Comparison of ENCODE assay signal across 12 cellular contexts in genomic region chr10:97171001-97171400, GRCh38. TPM values are rescaled to one million over a fixed set of nuclear protein-coding genes. Genes with fewer than 3 reads are reported as not detected.
"Had no signal": no experiment of that assay in that cellular context is flagged by ENCODE, and none has a peak within 500 bp of the region (broad histone marks: within the 10 kb centered on the region; RNA-seq: fewer than 3 reads in every experiment).

No MANE protein-coding gene starts in this region.

- H3K36me3 ChIP-seq: breast epithelium, left ventricle myocardium inferior, transverse colon had no signal

- H3K4me1 Mint-ChIP-seq: activated CD4-positive, alpha-beta memory T cell treated with anti-CD3 and anti-CD28 coated beads, Interleukin-2, amount 10 ng/mL, durations not matched to agents 7 days and 5 days; activated CD4-positive, alpha-beta T cell treated with anti-CD3 and anti-CD28 coated beads for 36 hours; stimulated activated effector memory CD8-positive, alpha-beta T cell treated with anti-CD3 and anti-CD28 coated beads, Interleukin-12 subunit alpha, Interleukin-12 subunit beta, amount 100 ng/mL, for 72 hours had no signal

- H3K4me3 ChIP-seq: left ventricle myocardium inferior, transverse colon had no signal

- H3K27me3 ChIP-seq: breast epithelium had no signal

- H3K4me3 Mint-ChIP-seq: activated CD4-positive, alpha-beta memory T cell treated with anti-CD3 and anti-CD28 coated beads, Interleukin-2, amount 10 ng/mL, durations not matched to agents 7 days and 5 days; activated CD4-positive, alpha-beta T cell treated with anti-CD3 and anti-CD28 coated beads for 36 hours; activated naive CD8-positive, alpha-beta T cell; stimulated activated effector memory CD8-positive, alpha-beta T cell treated with anti-CD3 and anti-CD28 coated beads, Interleukin-12 subunit alpha, Interleukin-12 subunit beta, amount 100 ng/mL, for 72 hours had no signal

- H3K36me3 Mint-ChIP-seq: activated naive CD8-positive, alpha-beta T cell; stimulated activated effector memory CD8-positive, alpha-beta T cell treated with anti-CD3 and anti-CD28 coated beads, Interleukin-12 subunit alpha, Interleukin-12 subunit beta, amount 100 ng/mL, for 72 hours had no signal

- H3K9me3 Mint-ChIP-seq: activated CD4-positive, alpha-beta memory T cell treated with anti-CD3 and anti-CD28 coated beads, Interleukin-2, amount 10 ng/mL, durations not matched to agents 7 days and 5 days; stimulated activated effector memory CD8-positive, alpha-beta T cell treated with anti-CD3 and anti-CD28 coated beads, Interleukin-12 subunit alpha, Interleukin-12 subunit beta, amount 100 ng/mL, for 72 hours had no signal

- H3K4me1 ChIP-seq: breast epithelium, foreskin keratinocyte, left ventricle myocardium inferior, transverse colon had no signal

- DNase-seq: activated CD4-positive, alpha-beta memory T cell treated with anti-CD3 and anti-CD28 coated beads, Interleukin-2, amount 10 ng/mL, durations not matched to agents 7 days and 5 days; activated CD4-positive, alpha-beta T cell treated with anti-CD3 and anti-CD28 coated beads for 36 hours; activated gamma-delta T cell; activated T-cell treated with anti-CD3 and anti-CD28 coated beads, Interleukin-2, amount 50 U/mL, for 48 hours; foreskin keratinocyte; mesendoderm; T1000 had no signal

- H3K9me3 ChIP-seq: breast epithelium, left ventricle myocardium inferior, transverse colon had no signal

- ATAC-seq: activated CD4-positive, alpha-beta T cell treated with anti-CD3 and anti-CD28 coated beads for 36 hours; stimulated activated effector memory CD8-positive, alpha-beta T cell treated with anti-CD3 and anti-CD28 coated beads, Interleukin-12 subunit alpha, Interleukin-12 subunit beta, amount 100 ng/mL, for 72 hours had no signal

- H3K27ac Mint-ChIP-seq: activated CD4-positive, alpha-beta memory T cell treated with anti-CD3 and anti-CD28 coated beads, Interleukin-2, amount 10 ng/mL, durations not matched to agents 7 days and 5 days; activated CD4-positive, alpha-beta T cell treated with anti-CD3 and anti-CD28 coated beads for 36 hours; activated naive CD8-positive, alpha-beta T cell; stimulated activated effector memory CD8-positive, alpha-beta T cell treated with anti-CD3 and anti-CD28 coated beads, Interleukin-12 subunit alpha, Interleukin-12 subunit beta, amount 100 ng/mL, for 72 hours had no signal

- H3K27ac ChIP-seq: breast epithelium, foreskin keratinocyte, left ventricle myocardium inferior, transverse colon had no signal

RNA-seq across cellular contexts. Expression of gene SLIT1, which starts 14.8 kb away (rescaled TPM):
- total RNA-seq: foreskin keratinocyte had no signal
